8 cellular contexts compared by ENCODE assay signal in genomic region chr3:135965129-135965505, GRCh38. TPM values are rescaled to one million over a fixed set of nuclear protein-coding genes. Genes with fewer than 3 reads are reported as not detected.
DNase-seq lines count a peak whose midpoint lies in the region; ATAC-seq lines count a peak whose summit lies in the region.

No MANE protein-coding gene starts in this region.

- H3K27ac Mint-ChIP-seq in stimulated activated effector memory CD8-positive, alpha-beta T cell treated with anti-CD3 and anti-CD28 coated beads, Interleukin-12 subunit alpha, Interleukin-12 subunit beta, amount 100 ng/mL, for 72 hours = no peak overlapping the region

- no peak for ATAC-seq in stimulated activated effector memory CD8-positive, alpha-beta T cell treated with anti-CD3 and anti-CD28 coated beads, Interleukin-12 subunit alpha, Interleukin-12 subunit beta, amount 100 ng/mL, for 72 hours
- ATAC-seq in HG02759 (IDR thresholded peaks at IDR 0.05; ENCODE audit: unreplicated experiment) = no peak
- no peak for ATAC-seq in HG03025 (IDR thresholded peaks at IDR 0.05; ENCODE audit: low FRiP score, unreplicated experiment)
- no peak for ATAC-seq in GM21723 (IDR thresholded peaks at IDR 0.05; ENCODE audit: unreplicated experiment)

- H3K9me3 ChIP-seq in adipocyte (ENCODE audit: control insufficient read depth, low read length) = peaks cover 5% of the 10 kb centered on the region
- peaks cover 5% of the 10 kb centered on the region for H3K9me3 ChIP-seq in iPS-20b (ENCODE audit: insufficient read depth, low read depth, low read length)

- H3K4me1 ChIP-seq in adipocyte (ENCODE audit: control insufficient read depth, insufficient read depth, low read length) (peaks cover 20% of the 10 kb centered on the region), iPS-20b (ENCODE audit: insufficient read depth, low read length) (peaks cover 25% of the 10 kb centered on the region)

- H3K4me1 Mint-ChIP-seq in stimulated activated effector memory CD8-positive, alpha-beta T cell treated with anti-CD3 and anti-CD28 coated beads, Interleukin-12 subunit alpha, Interleukin-12 subunit beta, amount 100 ng/mL, for 72 hours = no peaks in the 10 kb centered on the region

- DNase-seq in HT1080 (ENCODE audit: low read depth) (peak; percentile 57), adipocyte (ENCODE audit: low read depth) (no peak)
- no peak for DNase-seq in stimulated activated effector memory CD8-positive, alpha-beta T cell treated with anti-CD3 and anti-CD28 coated beads, Interleukin-12 subunit alpha, Interleukin-12 subunit beta, amount 100 ng/mL, for 72 hours (ENCODE audit: low spot score in 2 of 2)
- DNase-seq in stimulated activated CD4-positive, alpha-beta T cell treated with anti-CD3 and anti-CD28 coated beads, Interleukin-1b, Interleukin-23, amount 100 ng/mL, for 48 hours = no peak

- H3K36me3 ChIP-seq in adipocyte (ENCODE audit: control insufficient read depth, insufficient read depth, low read length, severe bottlenecking) (no peaks in the 10 kb centered on the region), iPS-20b (ENCODE audit: insufficient read depth, low read depth, low read length) (no peaks in the 10 kb centered on the region)

- H3K9ac ChIP-seq in adipocyte (ENCODE audit: low read length) (peak overlapping the region; percentile 69), iPS-20b (ENCODE audit: low read depth, low read length) (no peak overlapping the region)

- no peaks in the 10 kb centered on the region for H3K27me3 ChIP-seq in adipocyte (replicated peaks; ENCODE audit: control insufficient read depth, insufficient read depth, low read length)
- H3K27me3 ChIP-seq in iPS-20b (ENCODE audit: insufficient read depth, low read length) = no peaks in the 10 kb centered on the region

- H3K9me3 Mint-ChIP-seq in stimulated activated effector memory CD8-positive, alpha-beta T cell treated with anti-CD3 and anti-CD28 coated beads, Interleukin-12 subunit alpha, Interleukin-12 subunit beta, amount 100 ng/mL, for 72 hours = peaks cover 12% of the 10 kb centered on the region

- H3K27ac ChIP-seq in iPS-20b (ENCODE audit: low read length) = no peak overlapping the region

- H3K36me3 Mint-ChIP-seq in stimulated activated effector memory CD8-positive, alpha-beta T cell treated with anti-CD3 and anti-CD28 coated beads, Interleukin-12 subunit alpha, Interleukin-12 subunit beta, amount 100 ng/mL, for 72 hours = no peaks in the 10 kb centered on the region

- peak overlapping the region; percentile 61 for H3K4me3 Mint-ChIP-seq in stimulated activated effector memory CD8-positive, alpha-beta T cell treated with anti-CD3 and anti-CD28 coated beads, Interleukin-12 subunit alpha, Interleukin-12 subunit beta, amount 100 ng/mL, for 72 hours

- peak overlapping the region; percentile 84 for H3K4me3 ChIP-seq in adipocyte (ENCODE audit: low read length)
- peak overlapping the region; percentile 58 for H3K4me3 ChIP-seq in iPS-20b (ENCODE audit: low read length)

RNA-seq across cellular contexts. Expression of gene PPP2R3A, which starts 0.4 kb away (rescaled TPM):
- total RNA-seq in HT1080 (2014; rRNA removed; shearing (Covaris generic)) = 26.7 and 30.4 TPM in 2 replicates
- polyA plus RNA-seq in HT1080 (2015; cell fraction: cytosol; rRNA removed) = 15.8 and 21.9 TPM in 2 replicates
- 23.5 and 24.1 TPM in 2 replicates for polyA plus RNA-seq in HT1080 (2015; cell fraction: nucleus; rRNA removed)
